In the genomic region with DNA sequence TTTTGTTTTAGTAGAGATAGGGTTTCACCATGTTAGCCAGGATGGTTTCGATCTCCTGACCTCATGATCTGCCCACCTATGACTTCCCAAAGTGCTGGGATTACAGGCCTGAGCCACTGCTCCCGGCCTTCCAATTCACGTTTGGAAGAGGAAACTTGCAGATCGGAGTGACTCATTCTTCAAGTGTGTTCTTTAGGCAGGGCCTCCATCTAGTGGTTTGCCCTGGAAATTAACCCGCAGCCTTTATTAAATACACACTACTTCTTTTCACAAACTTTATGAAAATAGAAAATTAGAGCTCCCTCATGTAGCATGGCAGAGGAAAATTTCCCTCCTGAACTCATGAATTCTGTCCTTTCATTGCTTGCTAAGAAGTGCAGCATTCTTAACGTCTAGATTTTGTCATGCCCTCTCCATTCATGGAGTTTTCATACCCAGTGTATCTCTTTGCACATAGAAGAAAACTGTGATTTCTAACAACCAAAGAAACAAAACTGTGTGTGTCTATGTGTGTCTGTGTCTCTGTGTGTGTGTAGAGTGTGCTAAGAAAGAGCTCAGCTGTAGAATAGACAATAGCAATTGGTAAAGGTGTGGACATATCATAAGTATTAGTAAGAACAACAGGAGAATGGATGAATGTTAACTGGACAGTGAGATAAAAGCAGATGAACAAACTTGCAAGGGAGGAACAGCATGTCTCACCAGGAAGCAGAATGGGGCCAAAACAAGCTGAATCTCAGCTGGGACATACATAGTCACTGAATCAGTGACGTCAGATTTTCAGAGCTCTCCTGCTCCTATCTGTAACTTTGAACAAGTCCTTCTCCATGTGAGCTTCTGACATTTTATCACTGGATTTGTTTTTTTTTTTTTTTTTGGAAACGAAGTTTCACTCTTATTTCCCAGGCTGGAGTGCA, we compare ENCODE assay signal across 8 cellular contexts.
DNase-seq lines count a peak whose midpoint lies in the region; ATAC-seq and TF ChIP-seq lines count a peak whose summit lies in the region.

No MANE protein-coding gene starts in this region.

- no peak overlapping the region for H3K4me3 Mint-ChIP-seq in naive thymus-derived CD4-positive, alpha-beta T cell

- TF ChIP-seq CTCF in C4-2B (conservative IDR thresholded peaks at IDR 0.05) (peak; percentile 95), brain microvascular endothelial cell (IDR thresholded peaks at IDR 0.05; ENCODE audit: low read depth, low read length, missing control alignments) (peak; percentile 82)

- H3K27me3 ChIP-seq in brain microvascular endothelial cell (replicated peaks), result no peaks in the 10 kb centered on the region
- H3K27me3 ChIP-seq in naive thymus-derived CD4-positive, alpha-beta T cell (ENCODE audit: control insufficient read depth in 2 of 2, insufficient read depth in 2 of 2, low read length in 2 of 2), result no peaks in the 10 kb centered on the region

- no peaks in the 10 kb centered on the region for H3K36me3 ChIP-seq in brain microvascular endothelial cell (replicated peaks)
- H3K36me3 ChIP-seq in naive thymus-derived CD4-positive, alpha-beta T cell (ENCODE audit: control insufficient read depth in 2 of 3, insufficient read depth in 3 of 3, low read length in 3 of 3), result no peaks in the 10 kb centered on the region

- H3K4me1 Mint-ChIP-seq in naive thymus-derived CD4-positive, alpha-beta T cell, result peaks cover 0 to 3% (median 0%) of the 10 kb centered on the region in 7 donors

- no peaks in the 10 kb centered on the region for H3K4me1 ChIP-seq in naive thymus-derived CD4-positive, alpha-beta T cell (ENCODE audit: control insufficient read depth in 2 of 2, insufficient read depth in 2 of 2, low read length in 2 of 2)

- ATAC-seq in GM18861 (IDR thresholded peaks at IDR 0.05; ENCODE audit: unreplicated experiment), result peak; percentile 75
- peak; percentile 64 for ATAC-seq in HG03521 (IDR thresholded peaks at IDR 0.05; ENCODE audit: unreplicated experiment)
- no peak for ATAC-seq in naive thymus-derived CD4-positive, alpha-beta T cell

- no peak overlapping the region for H3K4me3 ChIP-seq in brain microvascular endothelial cell (ENCODE audit: low read depth, low read length)
- no peak overlapping the region for H3K4me3 ChIP-seq in naive thymus-derived CD4-positive, alpha-beta T cell (ENCODE audit: low read length)

- H3K9me3 Mint-ChIP-seq in naive thymus-derived CD4-positive, alpha-beta T cell, result peaks cover 0 to 4% (median 0%) of the 10 kb centered on the region in 11 donors

- CTCF ChIA-PET in naive thymus-derived CD4-positive, alpha-beta T cell (lab: Charles Lee), result no interaction called here

- DNase-seq in NCI-H748 (lab: John Stamatoyannopoulos, UW; ENCODE audit: unreplicated experiment), result peak; percentile 74
- DNase-seq in brain microvascular endothelial cell, result peak; percentile 90
- DNase-seq in iPS-NIHi7 (ENCODE audit: extremely low spot score), result peak; percentile 79
- peak; percentile 90 for DNase-seq in superior temporal gyrus (ENCODE audit: extremely low spot score)
- DNase-seq in naive thymus-derived CD4-positive, alpha-beta T cell, result no peak

- H3K27me3 Mint-ChIP-seq in naive thymus-derived CD4-positive, alpha-beta T cell, result peaks cover 0 to 22% (median 20%) of the 10 kb centered on the region in 5 donors

- no peaks in the 10 kb centered on the region for H3K36me3 Mint-ChIP-seq in naive thymus-derived CD4-positive, alpha-beta T cell

- no peaks in the 10 kb centered on the region for H3K9me3 ChIP-seq in naive thymus-derived CD4-positive, alpha-beta T cell (ENCODE audit: control insufficient read depth in 2 of 3, low read length in 3 of 3)

- in situ Hi-C loops in brain microvascular endothelial cell (cut with HindIII; ENCODE audit: low pct_ligation_motif_present, low sequenced_read_pairs), result no loop called here

- intact Hi-C loops in naive thymus-derived CD4-positive, alpha-beta T cell (cut with micrococcal nuclease), result loop anchor here in 1 of 2 donors (2.0 to 5.0 kb wide), 2 partner anchors 404 to 862 kb away; no protein-coding TSS in a partner anchor

- POLR2A ChIA-PET in naive thymus-derived CD4-positive, alpha-beta T cell (lab: Charles Lee), result no interaction called here

- no peak overlapping the region for H3K27ac Mint-ChIP-seq in naive thymus-derived CD4-positive, alpha-beta T cell

- no peak overlapping the region for H3K27ac ChIP-seq in C4-2B
- peak overlapping the region; percentile 64 for H3K27ac ChIP-seq in brain microvascular endothelial cell
- no peak overlapping the region for H3K27ac ChIP-seq in naive thymus-derived CD4-positive, alpha-beta T cell (ENCODE audit: low read depth, low read length)

Comparison
In these comparisons a context has a peak if more than half of its experiments do, and no peak if none do; other contexts are left out.
1. DNase-seq: peak in NCI-H748 (single experiment), brain microvascular endothelial cell (single experiment), iPS-NIHi7 (single experiment) and superior temporal gyrus (single experiment); none in naive thymus-derived CD4-positive, alpha-beta T cell (0 of 9).